ENCODE assay signal across 8 cellular contexts in genomic region chr2:56183643-56184499, GRCh38. TPM values are rescaled to one million over a fixed set of nuclear protein-coding genes. Genes with fewer than 3 reads are reported as not detected.
DNase-seq lines count a peak whose midpoint lies in the region; ATAC-seq and TF ChIP-seq lines count a peak whose summit lies in the region.

Gene CCDC85A, plus strand, starts transcription at chr2:56183990. Its CDS starts 635 bp downstream, at chr2:56184625.

- peak; percentile 90 to 99 (median 94) for TF ChIP-seq CTCF in body of pancreas (IDR thresholded peaks at IDR 0.05)

- H3K4me1 ChIP-seq in body of pancreas: peaks cover 20% of the 10 kb centered on the region

- no peak within 1 kb of the TSS for H3K27ac ChIP-seq in body of pancreas

- 0% methylated on average over 10 to 74 of the region's 86 CpGs for WGBS in body of pancreas, 2 donors

- peak within 1 kb of the TSS; percentile 20 to 60 for H3K4me3 ChIP-seq in body of pancreas
- peak within 1 kb of the TSS; percentile 45 for H3K4me3 ChIP-seq in iPS-11a (ENCODE audit: low read depth, low read length)

- ATAC-seq in HG02885 (IDR thresholded peaks at IDR 0.05; ENCODE audit: poor library complexity, unreplicated experiment) (peak; percentile 93), body of pancreas (peak; percentile 95), sciatic nerve (peak; percentile 94)

- peak; percentile 71 for DNase-seq in SIG-M5 treated with dmso at 0.1 percent for 504 hours (lab: John Stamatoyannopoulos, UW; ENCODE audit: unreplicated experiment)
- DNase-seq in SIG-M5 (lab: John Stamatoyannopoulos, UW): no peak
- peak; percentile 83 for DNase-seq in NCI-H146 (lab: John Stamatoyannopoulos, UW)
- DNase-seq in T-helper 9 cell: peak; percentile 24
- peak; percentile 86 to 91 (median 88) for DNase-seq in body of pancreas
- peak; percentile 90 for DNase-seq in sciatic nerve (ENCODE audit: low spot score)

- H3K36me3 ChIP-seq in body of pancreas (replicated peaks in 1 of 2; ENCODE audit: insufficient read depth in 1 of 2, low read depth in 2 of 2): no peaks in the 10 kb centered on the region

- no peak for TF ChIP-seq POLR2A in body of pancreas (IDR thresholded peaks at IDR 0.05)

- H3K27me3 ChIP-seq in body of pancreas: peaks cover 0 to 5% of the 10 kb centered on the region in 2 donors

- intact Hi-C loops in body of pancreas (cut with DNase I): loop anchor here (5.0 kb wide), 1 partner anchor 568 kb away; no protein-coding TSS in a partner anchor
- intact Hi-C loops in sciatic nerve (cut with DNase I): loop anchor here (10.0 kb wide), 1 partner anchor 561 kb away; no protein-coding TSS in a partner anchor

- no peaks in the 10 kb centered on the region for H3K9me3 ChIP-seq in body of pancreas

RNA-seq across cellular contexts. Expression of gene CCDC85A, which starts in this region (rescaled TPM):
- total RNA-seq in body of pancreas (1 to 10 TPM; 2.3 to 2.6 TPM), sciatic nerve (3.9 TPM)
